Comparison of ENCODE assay signal across 18 cellular contexts in the genomic region with DNA sequence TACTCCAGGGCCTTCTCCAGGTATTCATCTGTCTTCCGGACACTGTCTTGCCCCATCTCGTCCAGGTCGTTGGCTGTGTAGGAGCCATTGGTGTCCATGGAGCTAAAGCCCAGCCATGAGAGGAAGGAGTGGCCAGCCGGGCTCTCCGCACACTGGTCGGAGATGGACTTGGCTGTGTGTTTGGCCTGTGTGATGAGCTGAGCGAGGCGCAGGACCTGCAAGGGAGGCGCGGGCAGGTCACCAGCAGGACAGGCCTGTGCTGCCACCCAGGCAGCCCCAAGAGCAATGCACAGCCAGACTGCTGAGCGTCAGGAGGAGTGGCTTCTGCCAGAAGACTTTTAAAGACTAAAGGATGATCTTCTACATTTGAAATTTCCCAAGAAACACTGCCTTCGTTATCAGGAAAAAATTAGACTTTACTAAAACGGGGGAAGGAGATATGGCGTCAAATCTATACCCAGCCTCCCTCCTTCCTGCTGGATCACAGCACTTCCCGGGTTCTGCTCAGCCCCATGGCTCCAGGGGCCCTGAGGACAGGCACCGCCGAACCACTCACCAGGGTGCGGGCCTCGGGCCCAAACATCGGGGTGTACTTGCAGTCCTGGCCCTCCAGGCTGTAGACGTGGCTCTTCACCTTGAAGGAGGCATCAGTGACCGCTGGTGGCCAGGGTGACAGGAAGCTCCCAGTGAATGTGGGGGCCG. TPM values are rescaled to one million over a fixed set of nuclear protein-coding genes. Genes with fewer than 3 reads are reported as not detected.
"Had no signal": no experiment of that assay in that cellular context is flagged by ENCODE, and none has a peak within 500 bp of the region (broad histone marks: within the 10 kb centered on the region; RNA-seq: fewer than 3 reads in every experiment).

No MANE protein-coding gene starts in this region.

RNA-seq across cellular contexts. Expression of a gene that starts 9.0 kb away (rescaled TPM):
- total RNA-seq: left lobe of liver had no signal

RNA-seq across cellular contexts. Expression of a gene that starts 24.9 kb away (rescaled TPM):
- total RNA-seq: colonic mucosa, esophagus mucosa, esophagus squamous epithelium, gastrocnemius medialis, heart right ventricle, left colon, left lobe of liver, left ventricle myocardium inferior, liver, mononuclear cell, mucosa of gallbladder had no signal
- polyA plus RNA-seq: heart right ventricle, keratinocyte, liver, mammary epithelial cell had no signal

RNA-seq across cellular contexts. Expression of a gene that starts 44.4 kb away (rescaled TPM):
- total RNA-seq: cerebellum, colonic mucosa, dermis microvascular lymphatic vessel endothelial cell, endodermal cell, esophagus mucosa, esophagus squamous epithelium, gastrocnemius medialis, glomerular endothelial cell, left colon, left lobe of liver, liver, lung, mammary epithelial cell, mononuclear cell, mucosa of gallbladder had no signal
- polyA plus RNA-seq: keratinocyte, lung, mammary epithelial cell had no signal
